Comparison of ENCODE assay signal across 1 cellular context in genomic region chr7:123534383-123535260, GRCh38.
A peak's percentile ranks its signal among the peaks of the same experiment; 100 is the strongest.
TF ChIP-seq lines count a peak whose summit lies in the region.

Gene IQUB, minus strand, starts transcription at chr7:123534595. Its CDS starts 22,255 bp downstream, at chr7:123512340.

TF ChIP-seq in GM12878, 131 proteins besides CTCF, POLR2A, EP300 and RAD21 (continued from another document and continues in another):
- TF ChIP-seq CEBPZ (IDR thresholded peaks at IDR 0.05; ENCODE audit: low read depth, low read length) (no peak), NR2F1 (conservative IDR thresholded peaks at IDR 0.05) (no peak), HDAC2 (IDR thresholded peaks at IDR 0.05) (no peak), E2F8 (IDR thresholded peaks at IDR 0.05; ENCODE audit: low read depth, partially characterized antibody) (no peak), ESRRA (IDR thresholded peaks at IDR 0.05; ENCODE audit: low read length) (no peak), CEBPB (IDR thresholded peaks at IDR 0.05; ENCODE audit: borderline replicate concordance in 1 of 2, low read depth in 2 of 2, low read length in 2 of 2) (no peak), IKZF1 (conservative IDR thresholded peaks at IDR 0.05) (peak; percentile 50), YY1 (IDR thresholded peaks at IDR 0.05; ENCODE audit: low read depth, low read length) (peak; percentile 73; the same call in 1 of the 2 replicates), BACH1 (IDR thresholded peaks at IDR 0.05; ENCODE audit: borderline replicate concordance) (no peak), RAD51 (IDR thresholded peaks at IDR 0.05) (no peak), MEF2A (IDR thresholded peaks at IDR 0.05; ENCODE audit: insufficient read depth, low read depth, low read length) (no peak), GATAD2B (conservative IDR thresholded peaks at IDR 0.05; ENCODE audit: low read depth) (no peak), TCF12 (IDR thresholded peaks at IDR 0.05; ENCODE audit: low read depth, low read length) (no peak), RB1 (IDR thresholded peaks at IDR 0.05; ENCODE audit: borderline replicate concordance) (no peak), EED (IDR thresholded peaks at IDR 0.05; ENCODE audit: low read depth) (peak; percentile 75), ZNF622 (IDR thresholded peaks at IDR 0.05) (no peak), JUNB (IDR thresholded peaks at IDR 0.05) (no peak), CREM (IDR thresholded peaks at IDR 0.05; ENCODE audit: low read depth) (no peak), BHLHE40 (IDR thresholded peaks at IDR 0.05; ENCODE audit: borderline replicate concordance in 1 of 2, low read depth in 2 of 2, low read length in 1 of 2) (no peak), EZH2 (IDR thresholded peaks at IDR 0.05; ENCODE audit: borderline replicate concordance, control insufficient read depth, low read depth, low read length) (no peak), ATF7 (IDR thresholded peaks at IDR 0.05; ENCODE audit: low read depth) (no peak), NFYA (IDR thresholded peaks at IDR 0.05; ENCODE audit: borderline replicate concordance, low read depth, low read length) (no peak), ZNF384 (IDR thresholded peaks at IDR 0.05; ENCODE audit: borderline replicate concordance, low read depth, low read length) (no peak), FOXM1 (IDR thresholded peaks at IDR 0.05; ENCODE audit: low read depth, low read length) (no peak), CHD2 (IDR thresholded peaks at IDR 0.05; ENCODE audit: borderline replicate concordance, low read depth, low read length) (peak; percentile 50), NR2C2 (IDR thresholded peaks at IDR 0.05; ENCODE audit: borderline replicate concordance, control insufficient read depth, insufficient read length, low read depth) (no peak), BMI1 (IDR thresholded peaks at IDR 0.05; ENCODE audit: borderline replicate concordance) (peak; percentile 90), FOS (IDR thresholded peaks at IDR 0.05; ENCODE audit: borderline replicate concordance, extremely low read depth, insufficient read length) (no peak), RCOR1 (conservative IDR thresholded peaks at IDR 0.05; ENCODE audit: low read depth, low read length) (no peak), SUPT20H (IDR thresholded peaks at IDR 0.05; ENCODE audit: borderline replicate concordance, control insufficient read depth, low read depth, low read length) (no peak), PAX8 (IDR thresholded peaks at IDR 0.05) (no peak), IRF4 (IDR thresholded peaks at IDR 0.05; ENCODE audit: low read depth, low read length) (no peak), MTA3 (IDR thresholded peaks at IDR 0.05; ENCODE audit: borderline replicate concordance, low read length) (no peak), ZNF207 (IDR thresholded peaks at IDR 0.05; ENCODE audit: borderline replicate concordance) (no peak), POLR2AphosphoS5 (IDR thresholded peaks at IDR 0.05; ENCODE audit: low read length) (no peak; the same call in 1 of the 2 replicates), MYC (IDR thresholded peaks at IDR 0.05; ENCODE audit: insufficient read depth, insufficient read length, insufficient replicate concordance, low read length, severe bottlenecking) (no peak), YBX1 (IDR thresholded peaks at IDR 0.05) (no peak), EGR1 (IDR thresholded peaks at IDR 0.05; ENCODE audit: borderline replicate concordance in 1 of 2, low read depth in 2 of 2, low read length in 2 of 2) (no peak), TCF7 (IDR thresholded peaks at IDR 0.05; ENCODE audit: borderline replicate concordance) (no peak)
- TF ChIP-seq, protein P1, sequence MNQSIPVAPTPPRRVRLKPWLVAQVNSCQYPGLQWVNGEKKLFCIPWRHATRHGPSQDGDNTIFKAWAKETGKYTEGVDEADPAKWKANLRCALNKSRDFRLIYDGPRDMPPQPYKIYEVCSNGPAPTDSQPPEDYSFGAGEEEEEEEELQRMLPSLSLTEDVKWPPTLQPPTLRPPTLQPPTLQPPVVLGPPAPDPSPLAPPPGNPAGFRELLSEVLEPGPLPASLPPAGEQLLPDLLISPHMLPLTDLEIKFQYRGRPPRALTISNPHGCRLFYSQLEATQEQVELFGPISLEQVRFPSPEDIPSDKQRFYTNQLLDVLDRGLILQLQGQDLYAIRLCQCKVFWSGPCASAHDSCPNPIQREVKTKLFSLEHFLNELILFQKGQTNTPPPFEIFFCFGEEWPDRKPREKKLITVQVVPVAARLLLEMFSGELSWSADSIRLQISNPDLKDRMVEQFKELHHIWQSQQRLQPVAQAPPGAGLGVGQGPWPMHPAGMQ (IDR thresholded peaks at IDR 0.05; ENCODE audit: borderline replicate concordance) = no peak
- TF ChIP-seq, protein P2, sequence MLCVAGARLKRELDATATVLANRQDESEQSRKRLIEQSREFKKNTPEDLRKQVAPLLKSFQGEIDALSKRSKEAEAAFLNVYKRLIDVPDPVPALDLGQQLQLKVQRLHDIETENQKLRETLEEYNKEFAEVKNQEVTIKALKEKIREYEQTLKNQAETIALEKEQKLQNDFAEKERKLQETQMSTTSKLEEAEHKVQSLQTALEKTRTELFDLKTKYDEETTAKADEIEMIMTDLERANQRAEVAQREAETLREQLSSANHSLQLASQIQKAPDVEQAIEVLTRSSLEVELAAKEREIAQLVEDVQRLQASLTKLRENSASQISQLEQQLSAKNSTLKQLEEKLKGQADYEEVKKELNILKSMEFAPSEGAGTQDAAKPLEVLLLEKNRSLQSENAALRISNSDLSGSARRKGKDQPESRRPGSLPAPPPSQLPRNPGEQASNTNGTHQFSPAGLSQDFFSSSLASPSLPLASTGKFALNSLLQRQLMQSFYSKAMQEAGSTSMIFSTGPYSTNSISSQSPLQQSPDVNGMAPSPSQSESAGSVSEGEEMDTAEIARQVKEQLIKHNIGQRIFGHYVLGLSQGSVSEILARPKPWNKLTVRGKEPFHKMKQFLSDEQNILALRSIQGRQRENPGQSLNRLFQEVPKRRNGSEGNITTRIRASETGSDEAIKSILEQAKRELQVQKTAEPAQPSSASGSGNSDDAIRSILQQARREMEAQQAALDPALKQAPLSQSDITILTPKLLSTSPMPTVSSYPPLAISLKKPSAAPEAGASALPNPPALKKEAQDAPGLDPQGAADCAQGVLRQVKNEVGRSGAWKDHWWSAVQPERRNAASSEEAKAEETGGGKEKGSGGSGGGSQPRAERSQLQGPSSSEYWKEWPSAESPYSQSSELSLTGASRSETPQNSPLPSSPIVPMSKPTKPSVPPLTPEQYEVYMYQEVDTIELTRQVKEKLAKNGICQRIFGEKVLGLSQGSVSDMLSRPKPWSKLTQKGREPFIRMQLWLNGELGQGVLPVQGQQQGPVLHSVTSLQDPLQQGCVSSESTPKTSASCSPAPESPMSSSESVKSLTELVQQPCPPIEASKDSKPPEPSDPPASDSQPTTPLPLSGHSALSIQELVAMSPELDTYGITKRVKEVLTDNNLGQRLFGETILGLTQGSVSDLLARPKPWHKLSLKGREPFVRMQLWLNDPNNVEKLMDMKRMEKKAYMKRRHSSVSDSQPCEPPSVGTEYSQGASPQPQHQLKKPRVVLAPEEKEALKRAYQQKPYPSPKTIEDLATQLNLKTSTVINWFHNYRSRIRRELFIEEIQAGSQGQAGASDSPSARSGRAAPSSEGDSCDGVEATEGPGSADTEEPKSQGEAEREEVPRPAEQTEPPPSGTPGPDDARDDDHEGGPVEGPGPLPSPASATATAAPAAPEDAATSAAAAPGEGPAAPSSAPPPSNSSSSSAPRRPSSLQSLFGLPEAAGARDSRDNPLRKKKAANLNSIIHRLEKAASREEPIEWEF (IDR thresholded peaks at IDR 0.05; ENCODE audit: insufficient replicate concordance, low read depth, low read length) = no peak
- TF ChIP-seq, protein P3, sequence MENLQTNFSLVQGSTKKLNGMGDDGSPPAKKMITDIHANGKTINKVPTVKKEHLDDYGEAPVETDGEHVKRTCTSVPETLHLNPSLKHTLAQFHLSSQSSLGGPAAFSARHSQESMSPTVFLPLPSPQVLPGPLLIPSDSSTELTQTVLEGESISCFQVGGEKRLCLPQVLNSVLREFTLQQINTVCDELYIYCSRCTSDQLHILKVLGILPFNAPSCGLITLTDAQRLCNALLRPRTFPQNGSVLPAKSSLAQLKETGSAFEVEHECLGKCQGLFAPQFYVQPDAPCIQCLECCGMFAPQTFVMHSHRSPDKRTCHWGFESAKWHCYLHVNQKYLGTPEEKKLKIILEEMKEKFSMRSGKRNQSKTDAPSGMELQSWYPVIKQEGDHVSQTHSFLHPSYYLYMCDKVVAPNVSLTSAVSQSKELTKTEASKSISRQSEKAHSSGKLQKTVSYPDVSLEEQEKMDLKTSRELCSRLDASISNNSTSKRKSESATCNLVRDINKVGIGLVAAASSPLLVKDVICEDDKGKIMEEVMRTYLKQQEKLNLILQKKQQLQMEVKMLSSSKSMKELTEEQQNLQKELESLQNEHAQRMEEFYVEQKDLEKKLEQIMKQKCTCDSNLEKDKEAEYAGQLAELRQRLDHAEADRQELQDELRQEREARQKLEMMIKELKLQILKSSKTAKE (IDR thresholded peaks at IDR 0.05; ENCODE audit: low read depth, poor library complexity, severe bottlenecking) = no peak
- TF ChIP-seq, protein P4, sequence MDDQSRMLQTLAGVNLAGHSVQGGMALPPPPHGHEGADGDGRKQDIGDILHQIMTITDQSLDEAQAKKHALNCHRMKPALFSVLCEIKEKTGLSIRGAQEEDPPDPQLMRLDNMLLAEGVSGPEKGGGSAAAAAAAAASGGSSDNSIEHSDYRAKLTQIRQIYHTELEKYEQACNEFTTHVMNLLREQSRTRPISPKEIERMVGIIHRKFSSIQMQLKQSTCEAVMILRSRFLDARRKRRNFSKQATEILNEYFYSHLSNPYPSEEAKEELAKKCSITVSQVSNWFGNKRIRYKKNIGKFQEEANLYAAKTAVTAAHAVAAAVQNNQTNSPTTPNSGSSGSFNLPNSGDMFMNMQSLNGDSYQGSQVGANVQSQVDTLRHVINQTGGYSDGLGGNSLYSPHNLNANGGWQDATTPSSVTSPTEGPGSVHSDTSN (IDR thresholded peaks at IDR 0.05; ENCODE audit: insufficient replicate concordance, low read depth, low read length) = peak; percentile 22
- TF ChIP-seq, protein P5, sequence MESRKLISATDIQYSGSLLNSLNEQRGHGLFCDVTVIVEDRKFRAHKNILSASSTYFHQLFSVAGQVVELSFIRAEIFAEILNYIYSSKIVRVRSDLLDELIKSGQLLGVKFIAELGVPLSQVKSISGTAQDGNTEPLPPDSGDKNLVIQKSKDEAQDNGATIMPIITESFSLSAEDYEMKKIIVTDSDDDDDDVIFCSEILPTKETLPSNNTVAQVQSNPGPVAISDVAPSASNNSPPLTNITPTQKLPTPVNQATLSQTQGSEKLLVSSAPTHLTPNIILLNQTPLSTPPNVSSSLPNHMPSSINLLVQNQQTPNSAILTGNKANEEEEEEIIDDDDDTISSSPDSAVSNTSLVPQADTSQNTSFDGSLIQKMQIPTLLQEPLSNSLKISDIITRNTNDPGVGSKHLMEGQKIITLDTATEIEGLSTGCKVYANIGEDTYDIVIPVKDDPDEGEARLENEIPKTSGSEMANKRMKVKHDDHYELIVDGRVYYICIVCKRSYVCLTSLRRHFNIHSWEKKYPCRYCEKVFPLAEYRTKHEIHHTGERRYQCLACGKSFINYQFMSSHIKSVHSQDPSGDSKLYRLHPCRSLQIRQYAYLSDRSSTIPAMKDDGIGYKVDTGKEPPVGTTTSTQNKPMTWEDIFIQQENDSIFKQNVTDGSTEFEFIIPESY (IDR thresholded peaks at IDR 0.05) = no peak
